In the genomic region with DNA sequence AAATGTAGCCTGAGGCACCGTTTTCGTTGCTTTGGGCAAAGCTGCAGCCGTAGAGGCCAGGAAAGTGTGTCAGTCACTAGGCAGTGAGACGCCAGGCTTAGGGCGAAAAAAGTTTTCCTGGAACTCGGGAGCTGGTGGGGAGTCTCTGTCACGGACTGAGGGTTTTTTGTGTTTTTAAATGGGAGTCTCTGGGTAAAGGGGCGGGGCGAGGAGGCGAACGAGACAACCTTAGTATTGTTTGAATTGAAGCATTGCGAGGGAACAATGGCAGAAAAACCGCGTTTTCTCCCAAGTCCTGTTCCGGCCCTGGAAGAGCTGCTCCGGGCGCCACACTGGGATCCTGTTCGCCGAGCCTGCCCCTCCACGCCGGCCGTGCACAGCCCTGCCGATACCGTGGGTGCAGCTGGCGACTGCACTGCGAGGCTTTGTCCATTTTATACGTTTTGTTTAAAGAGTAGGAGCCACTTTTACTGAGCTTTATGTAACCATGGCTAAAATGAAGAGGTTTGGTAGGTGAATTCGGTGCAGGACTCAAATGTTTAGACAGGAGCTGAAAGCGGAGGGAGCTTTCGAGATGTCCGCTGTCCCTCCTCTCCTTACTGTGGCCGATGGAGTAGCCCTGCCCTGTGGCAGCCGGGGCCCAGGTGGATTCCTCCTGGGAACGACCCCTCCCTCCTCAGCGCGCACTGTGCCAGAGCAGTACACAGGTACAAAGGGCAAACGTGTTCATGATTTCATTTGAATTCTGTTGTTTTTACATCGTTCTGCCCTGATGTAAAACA, we compare ENCODE assay signal across 9 cellular contexts. TPM values are rescaled to one million over a fixed set of nuclear protein-coding genes. Genes with fewer than 3 reads are reported as not detected.
DNase-seq lines count a peak whose midpoint lies in the region; ATAC-seq, FAIRE-seq and TF ChIP-seq lines count a peak whose summit lies in the region.
"Had no signal": no experiment of that assay in that cellular context is flagged by ENCODE, and none has a peak within 500 bp of the region (broad histone marks: within the 10 kb centered on the region; RNA-seq: fewer than 3 reads in every experiment).

No MANE protein-coding gene starts in this region.

- ATAC-seq in HG02884 (IDR thresholded peaks at IDR 0.05; ENCODE audit: unreplicated experiment), result no peak

- no peaks in the 10 kb centered on the region for H3K27me3 ChIP-seq in MG63
- H3K27me3 ChIP-seq in H1 (replicated peaks in 1 of 4; ENCODE audit: control insufficient read depth in 3 of 4, extremely low read depth in 1 of 4, insufficient read depth in 3 of 4, low read length in 3 of 4), result peaks cover 0 to 18% (median 10%) of the 10 kb centered on the region in 4 experiments; a peak in 5 of 7 replicates

- POLR2A ChIA-PET in H1 (lab: Charles Lee; ENCODE audit: partially characterized antibody), result interaction anchor here (0.8 to 5.5 kb wide), 12 partner anchors 8 to 252 kb away, joined by 3 to 34 read pairs (median 4); no protein-coding TSS in a partner anchor

- CTCF ChIA-PET in H1 (lab: Charles Lee; ENCODE audit: partially characterized antibody), result interaction anchor here (0.8 to 5.2 kb wide), 22 partner anchors 8 to 147 kb away, joined by 3 to 40 read pairs (median 4); no protein-coding TSS in a partner anchor

- no peak for TF ChIP-seq EP300 in H1 (IDR thresholded peaks at IDR 0.05; ENCODE audit: borderline replicate concordance in 1 of 2, low read depth in 2 of 2, low read length in 2 of 2)

- H2BK120ac ChIP-seq in H1 (replicated peaks; ENCODE audit: low read depth, low read length), result no peak overlapping the region

- no peak overlapping the region for H2BK20ac ChIP-seq in H1 (ENCODE audit: low read length)

- H2BK15ac ChIP-seq in H1 (ENCODE audit: low read length), result peak overlapping the region; percentile 83; the same call in 1 of the 2 replicates

- peak overlapping the region in 3 of 4 experiments; percentile 70 to 80 (median 77); a peak in 6 of 7 replicates for H3K9ac ChIP-seq in H1 (replicated peaks in 1 of 4; ENCODE audit: extremely low read depth in 1 of 4, low read depth in 3 of 4, low read length in 3 of 4)

- 0 out of 2 replicates have a peak overlapping the region, but pooled peaks have one; percentile 71 for H4K8ac ChIP-seq in H1 (ENCODE audit: extremely low read depth, insufficient read depth, low read length)

- H4K5ac ChIP-seq in H1 (ENCODE audit: insufficient read length, low read depth, low read length), result no peak overlapping the region

- H2BK5ac ChIP-seq in H1 (ENCODE audit: low read depth, low read length), result no peak overlapping the region

- peak overlapping the region; percentile 89 for H3K18ac ChIP-seq in H1 (ENCODE audit: extremely low read depth, low read length)

- H3K9me3 ChIP-seq in MG63 (no peaks in the 10 kb centered on the region), H1 (ENCODE audit: insufficient read depth in 2 of 2, low read depth in 1 of 2, low read length in 1 of 2) (no peaks in the 10 kb centered on the region)

- peak overlapping the region; percentile 89 to 100 for H3K4me2 ChIP-seq in H1 (ENCODE audit: insufficient read depth in 1 of 2, low read depth in 2 of 2, low read length in 2 of 2)

- no peak overlapping the region for H3K23ac ChIP-seq in H1 (ENCODE audit: insufficient read length)

- peak overlapping the region; percentile 18 for H4K91ac ChIP-seq in H1 (replicated peaks; ENCODE audit: insufficient read length, low read length)

- H3K79me1 ChIP-seq in H1 (ENCODE audit: low read depth, low read length), result peaks cover 5% of the 10 kb centered on the region

- FAIRE-seq in H1 (lab: Jason Lieb, UNC), result peak; percentile 19
- FAIRE-seq: G401.6 had no signal

- H2AK5ac ChIP-seq in H1 (ENCODE audit: low read depth, low read length), result 0 out of 2 replicates have a peak overlapping the region, but pooled peaks have one; percentile 85

- H3K4me1 ChIP-seq in H1 (replicated peaks in 1 of 4; ENCODE audit: control insufficient read depth in 3 of 4, insufficient read depth in 4 of 4, low read length in 3 of 4), result peaks cover 5 to 9% (median 7%) of the 10 kb centered on the region in 4 experiments; a peak in 5 of 7 replicates

- H3K36me3 ChIP-seq in MG63 (no peaks in the 10 kb centered on the region), H1 (ENCODE audit: control insufficient read depth in 2 of 4, insufficient read depth in 4 of 4, low read length in 3 of 4) (peaks cover 0 to 2% (median 0%) of the 10 kb centered on the region in 4 experiments; a peak in 1 of 8 replicates)

- no peak overlapping the region for H3K56ac ChIP-seq in H1 (replicated peaks; ENCODE audit: insufficient read length, low read depth, low read length)

- peaks cover 15% of the 10 kb centered on the region for H3K23me2 ChIP-seq in H1 (ENCODE audit: low read depth, low read length)

- H4K20me1 ChIP-seq in H1 (replicated peaks in 1 of 2; ENCODE audit: control insufficient read depth in 1 of 2, insufficient read depth in 2 of 2, low read length in 2 of 2), result peaks cover 4 to 12% of the 10 kb centered on the region in 2 experiments

- no peak for TF ChIP-seq RAD21 in H1 (IDR thresholded peaks at IDR 0.05 in 1 of 2, conservative IDR thresholded peaks at IDR 0.05 in 1 of 2; ENCODE audit: low read depth in 2 of 2, low read length in 2 of 2)

- WGBS in H1 (ENCODE audit: extremely low coverage in 1 of 2, insufficient coverage in 1 of 2, insufficient read length in 1 of 2, insufficient replicate concordance in 2 of 2, low coverage in 1 of 2, low lambda C conversion rate in 2 of 2, missing lambda C conversion rate in 1 of 2), 2 experiments, result 13% methylated on average over 38 of the region's 38 CpGs; no CpG with 5 or more reads in 1 of the 2 experiments

- H2AFZ ChIP-seq in H1 (ENCODE audit: low read length), result peak overlapping the region; percentile 75; the same call in 1 of the 2 replicates

- peak overlapping the region; percentile 86; the same call in 1 of the 2 replicates for H2BK12ac ChIP-seq in H1 (ENCODE audit: low read depth, low read length)

- no peak overlapping the region for H3K27ac ChIP-seq in H1 (ENCODE audit: low read depth, low read length)

- no peak overlapping the region for H3K4ac ChIP-seq in H1 (replicated peaks; ENCODE audit: insufficient read length, low read depth, low read length)

- DNase-seq in A172 (ENCODE audit: low spot score) (peak; percentile 58), MG63 (no peak), H1 (ENCODE audit: low read depth in 1 of 2, low spot score in 2 of 2) (peak in 1 of 2 experiments; percentile 60), mesenteric fat pad (ENCODE audit: low spot score) (peak; percentile 51), DMS 273 (lab: John Stamatoyannopoulos, UW; ENCODE audit: unreplicated experiment) (no peak), NCI-H69 (lab: John Stamatoyannopoulos, UW) (no peak)
- no peak for DNase-seq in activated CD8-positive, alpha-beta memory T cell treated with anti-CD3 and anti-CD28 coated beads, Interleukin-2, amount 50 U/mL, for 4 hours

- H3K14ac ChIP-seq in H1 (ENCODE audit: insufficient read length), result no peak overlapping the region

- peak in 1 of 2 experiments; percentile 52; a peak in 1 of 3 replicates for TF ChIP-seq POLR2A in H1 (IDR thresholded peaks at IDR 0.05; ENCODE audit: control extremely low read depth in 1 of 2, low read depth in 2 of 2, low read length in 2 of 2)

- TF ChIP-seq CTCF in H1 (IDR thresholded peaks at IDR 0.05; ENCODE audit: control extremely low read depth in 1 of 3, insufficient read depth in 1 of 3, low read depth in 1 of 3, low read length in 3 of 3), result no peak

- H3K4me3 ChIP-seq in MG63, result peak overlapping the region; percentile 57
- H3K4me3 ChIP-seq in H1 (ENCODE audit: extremely low read depth in 1 of 4, insufficient read depth in 2 of 4, low read depth in 3 of 4, low read length in 4 of 4), result peak overlapping the region; percentile 44 to 93 (median 76)

- peaks cover 0 to 27% of the 10 kb centered on the region in 2 experiments; a peak in 2 of 4 replicates for H3K79me2 ChIP-seq in H1 (ENCODE audit: control insufficient read depth in 1 of 2, insufficient read depth in 2 of 2, low read length in 2 of 2)

TF ChIP-seq in H1, 55 proteins besides CTCF, POLR2A, EP300 and RAD21 (continues in another document):
- TF ChIP-seq GABPA (IDR thresholded peaks at IDR 0.05; ENCODE audit: borderline replicate concordance, insufficient read depth, low read length) (no peak), CBX8 (IDR thresholded peaks at IDR 0.05; ENCODE audit: borderline replicate concordance, low read depth, low read length) (no peak), NRF1 (IDR thresholded peaks at IDR 0.05; ENCODE audit: low read depth, low read length) (no peak), TAF1 (IDR thresholded peaks at IDR 0.05; ENCODE audit: low read depth, low read length) (0 out of 2 replicates have a peak, but pooled peaks have one; percentile 32), ZNF274 (IDR thresholded peaks at IDR 0.05; ENCODE audit: borderline replicate concordance, extremely low read depth, low read length) (no peak), CHD1 (IDR thresholded peaks at IDR 0.05; ENCODE audit: low read depth, low read length) (no peak), ASH2L (IDR thresholded peaks at IDR 0.05; ENCODE audit: low read length) (peak; percentile 10)

RNA-seq across cellular contexts. Expression of a gene that starts 1.5 kb away (rescaled TPM):
- 177 and 218 TPM in 2 replicates for total RNA-seq in A172 (2014; rRNA removed; shearing (Covaris generic))
- 50.0 and 85.0 TPM in 2 replicates for total RNA-seq in MG63 (2014; rRNA removed; shearing (Covaris generic); ENCODE audit: low replicate concordance)
- total RNA-seq in H1 (2021; fragmentation: NEBNext Ultra II Directional; extraction: Animal tissue kit (Norgen Biotek cat#: 25700)), result 77.0 and 80.4 TPM in 2 replicates
- polyA plus RNA-seq in H1 (2011; rRNA removed), result 87.3 and 133 TPM in 2 replicates
- polyA plus RNA-seq in H1 (2011; cell fraction: cytosol; rRNA removed), result 64.4 TPM
- 260 TPM for polyA plus RNA-seq in H1 (2011; cell fraction: nucleus; rRNA removed)
- 45.6 to 82.2 TPM (median 69.4 TPM) in 4 replicates for polyA plus RNA-seq in H1 (2012, experiment 1 of 2)
- polyA plus RNA-seq in H1 (2012, experiment 2 of 2), result 40.9 TPM
- polyA plus RNA-seq in H1 (2013, experiment 1 of 2), result 143 TPM
- 123 TPM for polyA plus RNA-seq in H1 (2013, experiment 2 of 2)
- 69.1 and 74.8 TPM in 2 replicates for polyA minus RNA-seq in H1 (2011; rRNA and poly(A)+ RNA removed)
- polyA minus RNA-seq in H1 (2011; cell fraction: cytosol; rRNA and poly(A)+ RNA removed), result 78.9 TPM
- 109 TPM for polyA minus RNA-seq in H1 (2011; cell fraction: nucleus; rRNA and poly(A)+ RNA removed)
- 1,333 TPM for total RNA-seq in mesenteric fat pad

RNA-seq across cellular contexts. Expression of a gene that starts 1.6 kb away (rescaled TPM):
- total RNA-seq in A172 (2014; rRNA removed; shearing (Covaris generic)), result 197 and 221 TPM in 2 replicates
- total RNA-seq in MG63 (2014; rRNA removed; shearing (Covaris generic); ENCODE audit: low replicate concordance), result 21.6 and 24.9 TPM in 2 replicates
- total RNA-seq in H1 (2021; fragmentation: NEBNext Ultra II Directional; extraction: Animal tissue kit (Norgen Biotek cat#: 25700)), result 82.0 and 91.0 TPM in 2 replicates
- polyA plus RNA-seq in H1 (2011; rRNA removed), result 30.7 and 31.7 TPM in 2 replicates
- polyA plus RNA-seq in H1 (2011; cell fraction: cytosol; rRNA removed), result 31.3 TPM
- polyA plus RNA-seq in H1 (2011; cell fraction: nucleus; rRNA removed), result 69.4 TPM
- polyA plus RNA-seq in H1 (2012, experiment 1 of 2), result 39.8 to 46.7 TPM (median 43.8 TPM) in 4 replicates
- 17.1 TPM for polyA plus RNA-seq in H1 (2012, experiment 2 of 2)
- 88.0 TPM for polyA plus RNA-seq in H1 (2013, experiment 1 of 2)
- 83.1 TPM for polyA plus RNA-seq in H1 (2013, experiment 2 of 2)
- polyA minus RNA-seq in H1 (2011; rRNA and poly(A)+ RNA removed), result 46.9 and 65.9 TPM in 2 replicates
- 44.9 TPM for polyA minus RNA-seq in H1 (2011; cell fraction: cytosol; rRNA and poly(A)+ RNA removed)
- polyA minus RNA-seq in H1 (2011; cell fraction: nucleus; rRNA and poly(A)+ RNA removed), result 51.4 TPM
- total RNA-seq in mesenteric fat pad, result 1,996 TPM

Comparison
In these comparisons a context has a peak if more than half of its experiments do, and no peak if none do; other contexts are left out.
1. DNase-seq: peak in A172 (single experiment) and mesenteric fat pad (single experiment); none in MG63 (single experiment), DMS 273 (single experiment), NCI-H69 (single experiment) and activated CD8-positive, alpha-beta memory T cell treated with anti-CD3 and anti-CD28 coated beads, Interleukin-2, amount 50 U/mL, for 4 hours (single experiment).